In the genomic region with DNA sequence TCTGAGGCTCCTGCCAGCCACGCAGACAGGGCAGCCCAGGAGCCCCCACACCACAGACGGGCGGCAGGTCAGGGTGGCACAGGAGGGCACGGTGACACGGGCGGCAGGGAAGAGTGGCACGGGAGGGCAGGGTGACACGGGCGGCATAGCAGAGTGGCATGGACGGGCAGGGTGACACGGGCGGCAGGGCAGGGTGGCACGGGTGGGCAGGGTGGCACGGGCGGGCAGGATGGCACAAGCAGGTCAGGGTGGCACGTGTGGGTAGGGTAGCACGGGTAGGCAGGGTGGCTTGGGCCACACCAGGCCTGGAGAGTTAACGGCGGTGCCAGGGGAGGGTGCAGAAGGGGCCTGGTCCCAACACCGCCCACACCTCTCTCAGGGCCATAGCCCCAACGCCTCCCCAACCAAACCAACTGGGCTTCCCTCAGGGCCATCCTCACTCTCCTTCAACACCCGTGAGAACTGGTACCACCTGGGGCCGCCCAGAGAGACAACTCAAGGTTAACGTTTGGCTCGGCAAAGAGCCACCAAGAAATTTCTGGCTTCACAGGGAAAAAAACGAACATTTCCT, we compare ENCODE assay signal across 9 cellular contexts. TPM values are rescaled to one million over a fixed set of nuclear protein-coding genes. Genes with fewer than 3 reads are reported as not detected.
DNase-seq lines count a peak whose midpoint lies in the region; ATAC-seq and TF ChIP-seq lines count a peak whose summit lies in the region.
"Had no signal": no experiment of that assay in that cellular context is flagged by ENCODE, and none has a peak within 500 bp of the region (broad histone marks: within the 10 kb centered on the region; RNA-seq: fewer than 3 reads in every experiment).

No MANE protein-coding gene starts in this region.

- H3K27me3 Mint-ChIP-seq in activated CD8-positive, alpha-beta T cell treated with anti-CD3 and anti-CD28 coated beads for 36 hours: no peaks in the 10 kb centered on the region
- H3K27me3 Mint-ChIP-seq in stimulated activated memory B cell treated with anti-CD40 and anti-IgM and Interleukin-4, amounts not matched to agents 10 μg/mL and 1 μg/mL and 100 μg/mL, for 72 hours: no peaks in the 10 kb centered on the region

- peak overlapping the region; percentile 93 for H3K27ac Mint-ChIP-seq in activated CD8-positive, alpha-beta T cell treated with anti-CD3 and anti-CD28 coated beads for 36 hours
- peak overlapping the region; percentile 81 for H3K27ac Mint-ChIP-seq in stimulated activated memory B cell treated with anti-CD40 and anti-IgM and Interleukin-4, amounts not matched to agents 10 μg/mL and 1 μg/mL and 100 μg/mL, for 72 hours

- no peaks in the 10 kb centered on the region for H3K27me3 ChIP-seq in right atrium auricular region

- H3K4me3 ChIP-seq in HEK293 (ENCODE audit: low read depth, low read length) (no peak overlapping the region), right atrium auricular region (peak overlapping the region in 1 of 2 donors; percentile 1)

- peak overlapping the region; percentile 90 for H3K4me3 Mint-ChIP-seq in activated CD8-positive, alpha-beta T cell treated with anti-CD3 and anti-CD28 coated beads for 36 hours
- H3K4me3 Mint-ChIP-seq in stimulated activated memory B cell treated with anti-CD40 and anti-IgM and Interleukin-4, amounts not matched to agents 10 μg/mL and 1 μg/mL and 100 μg/mL, for 72 hours: peak overlapping the region; percentile 82

- H3K36me3 ChIP-seq in HEK293 (ENCODE audit: control insufficient read depth in 2 of 2, insufficient read depth in 1 of 2, low read length in 2 of 2) (peaks cover 0 to 36% of the 10 kb centered on the region in 2 experiments; a peak in 1 of 3 replicates), right atrium auricular region (peaks cover 8% of the 10 kb centered on the region)

- H3K4me1 ChIP-seq in HEK293 (ENCODE audit: control insufficient read depth, insufficient read depth, low read length) (no peaks in the 10 kb centered on the region; the same call in 1 of the 2 replicates), right atrium auricular region (peaks cover 0 to 73% of the 10 kb centered on the region in 2 donors)

- POLR2A ChIA-PET in HEK293 (lab: Yijun Ruan, JAX): no interaction called here
- POLR2A ChIA-PET in activated CD8-positive, alpha-beta T cell treated with anti-CD3 and anti-CD28 coated beads for 36 hours (lab: Charles Lee): interaction anchor here (0.8 to 6.2 kb wide), 4 partner anchors 26 to 78 kb away, joined by 3 to 30 read pairs (median 4); no protein-coding TSS in a partner anchor

- CTCF ChIA-PET in HEK293 (lab: Yijun Ruan, JAX): no interaction called here
- CTCF ChIA-PET in activated CD8-positive, alpha-beta T cell treated with anti-CD3 and anti-CD28 coated beads for 36 hours (lab: Charles Lee): interaction anchor here (1.5 kb wide), 1 partner anchor 110 kb away, joined by 3 read pairs; no protein-coding TSS in a partner anchor

- no peak for ATAC-seq in activated CD8-positive, alpha-beta T cell treated with anti-CD3 and anti-CD28 coated beads for 36 hours
- no peak for ATAC-seq in stimulated activated memory B cell treated with anti-CD40 and anti-IgM and Interleukin-4, amounts not matched to agents 10 μg/mL and 1 μg/mL and 100 μg/mL, for 72 hours
- no peak for ATAC-seq in HG02938 (IDR thresholded peaks at IDR 0.05; ENCODE audit: unreplicated experiment)
- no peak for ATAC-seq in GM21423 (IDR thresholded peaks at IDR 0.05; ENCODE audit: unreplicated experiment)

- TF ChIP-seq CTCF in HEK293 (tag by site-specific recombination; IDR thresholded peaks at IDR 0.05) (no peak), right atrium auricular region (IDR thresholded peaks at IDR 0.05) (no peak)
- TF ChIP-seq CTCF in activated CD8-positive, alpha-beta T cell treated with anti-CD3 and anti-CD28 coated beads for 36 hours (IDR thresholded peaks at IDR 0.05): no peak

- DNase-seq in activated CD8-positive, alpha-beta T cell treated with anti-CD3 and anti-CD28 coated beads for 36 hours: no peak
- DNase-seq in right atrium auricular region (ENCODE audit: low spot score) (no peak), kidney glomerular epithelial cell (lab: John Stamatoyannopoulos, UW) (no peak), NCI-H1048 (lab: John Stamatoyannopoulos, UW) (no peak)
- DNase-seq: NCI-H1417 had no signal

- H3K27ac ChIP-seq in HEK293 (ENCODE audit: extremely low read depth, low read depth, low read length) (no peak overlapping the region), right atrium auricular region (peak overlapping the region; percentile 92 to 98)

- H3K9me3 Mint-ChIP-seq in activated CD8-positive, alpha-beta T cell treated with anti-CD3 and anti-CD28 coated beads for 36 hours: no peaks in the 10 kb centered on the region
- H3K9me3 Mint-ChIP-seq in stimulated activated memory B cell treated with anti-CD40 and anti-IgM and Interleukin-4, amounts not matched to agents 10 μg/mL and 1 μg/mL and 100 μg/mL, for 72 hours: no peaks in the 10 kb centered on the region

- H3K4me1 Mint-ChIP-seq in activated CD8-positive, alpha-beta T cell treated with anti-CD3 and anti-CD28 coated beads for 36 hours (ENCODE audit: low read depth): peaks cover 51% of the 10 kb centered on the region
- peaks cover 66% of the 10 kb centered on the region for H3K4me1 Mint-ChIP-seq in stimulated activated memory B cell treated with anti-CD40 and anti-IgM and Interleukin-4, amounts not matched to agents 10 μg/mL and 1 μg/mL and 100 μg/mL, for 72 hours

- intact Hi-C loops in activated CD8-positive, alpha-beta T cell treated with anti-CD3 and anti-CD28 coated beads for 36 hours (cut with micrococcal nuclease): loop anchor here (5.0 kb wide), 1 partner anchor 43 kb away; no protein-coding TSS in a partner anchor

- H3K9me3 ChIP-seq in HEK293 (ENCODE audit: control insufficient read depth, insufficient read depth, low read depth, low read length): no peaks in the 10 kb centered on the region
- H3K9me3 ChIP-seq in right atrium auricular region: no peaks in the 10 kb centered on the region

- peaks cover 14% of the 10 kb centered on the region for H3K36me3 Mint-ChIP-seq in activated CD8-positive, alpha-beta T cell treated with anti-CD3 and anti-CD28 coated beads for 36 hours (ENCODE audit: low read depth)
- peaks cover 22% of the 10 kb centered on the region for H3K36me3 Mint-ChIP-seq in stimulated activated memory B cell treated with anti-CD40 and anti-IgM and Interleukin-4, amounts not matched to agents 10 μg/mL and 1 μg/mL and 100 μg/mL, for 72 hours

TF ChIP-seq in HEK293, 187 proteins besides CTCF, POLR2A, EP300 and RAD21:
- TF ChIP-seq, protein P1, sequence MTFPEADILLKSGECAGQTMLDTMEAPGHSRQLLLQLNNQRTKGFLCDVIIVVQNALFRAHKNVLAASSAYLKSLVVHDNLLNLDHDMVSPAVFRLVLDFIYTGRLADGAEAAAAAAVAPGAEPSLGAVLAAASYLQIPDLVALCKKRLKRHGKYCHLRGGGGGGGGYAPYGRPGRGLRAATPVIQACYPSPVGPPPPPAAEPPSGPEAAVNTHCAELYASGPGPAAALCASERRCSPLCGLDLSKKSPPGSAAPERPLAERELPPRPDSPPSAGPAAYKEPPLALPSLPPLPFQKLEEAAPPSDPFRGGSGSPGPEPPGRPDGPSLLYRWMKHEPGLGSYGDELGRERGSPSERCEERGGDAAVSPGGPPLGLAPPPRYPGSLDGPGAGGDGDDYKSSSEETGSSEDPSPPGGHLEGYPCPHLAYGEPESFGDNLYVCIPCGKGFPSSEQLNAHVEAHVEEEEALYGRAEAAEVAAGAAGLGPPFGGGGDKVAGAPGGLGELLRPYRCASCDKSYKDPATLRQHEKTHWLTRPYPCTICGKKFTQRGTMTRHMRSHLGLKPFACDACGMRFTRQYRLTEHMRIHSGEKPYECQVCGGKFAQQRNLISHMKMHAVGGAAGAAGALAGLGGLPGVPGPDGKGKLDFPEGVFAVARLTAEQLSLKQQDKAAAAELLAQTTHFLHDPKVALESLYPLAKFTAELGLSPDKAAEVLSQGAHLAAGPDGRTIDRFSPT (tag by site-specific recombination; IDR thresholded peaks at IDR 0.05): peak; percentile 100
- TF ChIP-seq ZNF248 (tag by site-specific recombination; IDR thresholded peaks at IDR 0.05): no peak

RNA-seq across cellular contexts. Expression of a gene that starts 3.4 kb away (rescaled TPM):
- total RNA-seq in activated CD8-positive, alpha-beta T cell treated with anti-CD3 and anti-CD28 coated beads for 36 hours: 100 to 1,000 TPM; 136 TPM
- total RNA-seq in right atrium auricular region: 100 to 1,000 TPM; 104 to 140 TPM

RNA-seq across cellular contexts. Expression of a gene that starts 44.1 kb away (rescaled TPM):
- 10 to 100 TPM; 32.3 to 37.0 TPM for total RNA-seq in activated CD8-positive, alpha-beta T cell treated with anti-CD3 and anti-CD28 coated beads for 36 hours
- 10 to 100 TPM; 46.0 to 51.7 TPM for total RNA-seq in right atrium auricular region
